15 cellular contexts compared by ENCODE assay signal in the genomic region with DNA sequence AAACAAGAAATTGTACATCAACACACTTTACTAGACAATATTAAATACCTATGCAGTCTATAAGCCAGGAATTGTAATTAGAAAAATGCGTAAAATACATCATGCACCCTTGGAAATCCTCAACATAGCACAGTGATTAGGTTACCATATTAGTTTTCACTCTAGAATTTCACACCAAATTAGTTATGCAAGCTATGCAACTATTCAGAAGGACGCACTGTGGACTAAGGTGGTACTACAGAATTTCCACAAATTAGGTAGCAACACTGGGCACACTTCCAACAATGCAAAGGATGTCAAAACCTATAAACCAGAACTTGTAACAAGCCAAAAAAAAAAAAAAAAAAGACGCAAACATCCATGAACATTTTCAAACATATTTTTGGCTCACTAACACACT.
DNase-seq lines count a peak whose midpoint lies in the region; ATAC-seq and TF ChIP-seq lines count a peak whose summit lies in the region.
"Had no signal": no experiment of that assay in that cellular context is flagged by ENCODE, and none has a peak within 500 bp of the region (broad histone marks: within the 10 kb centered on the region; RNA-seq: fewer than 3 reads in every experiment).

No MANE protein-coding gene starts in this region.

- H3K9me3 Mint-ChIP-seq in activated T-cell treated with anti-CD3 and anti-CD28 coated beads, Interleukin-2, amount 50 U/mL, for 4 hours, result no peaks in the 10 kb centered on the region
- H3K9me3 Mint-ChIP-seq: activated CD4-positive, alpha-beta memory T cell treated with anti-CD3 and anti-CD28 coated beads for 36 hours; activated naive CD8-positive, alpha-beta T cell treated with anti-CD3 and anti-CD28 coated beads, Interleukin-2, amount 50 U/mL, for 24 hours; stimulated activated naive B cell treated with anti-CD40 and anti-IgM and Interleukin-4, amounts not matched to agents 10 μg/mL and 1 μg/mL and 100 μg/mL, for 72 hours had no signal

- TF ChIP-seq EP300 in SK-N-SH (IDR thresholded peaks at IDR 0.05; ENCODE audit: borderline replicate concordance in 1 of 2, low read depth in 1 of 2, low read length in 1 of 2) (no peak), upper lobe of left lung (IDR thresholded peaks at IDR 0.05) (no peak)

- DNase-seq in COR-L47 (lab: John Stamatoyannopoulos, UW) (peak; percentile 19), SK-N-SH (peak; percentile 5), fibroblast of villous mesenchyme (ENCODE audit: low read depth) (peak; percentile 17), NCI-H1436 (lab: John Stamatoyannopoulos, UW) (no peak), upper lobe of left lung (no peak)
- DNase-seq in activated T-cell treated with anti-CD3 and anti-CD28 coated beads, Interleukin-2, amount 50 U/mL, for 4 hours, result no peak
- DNase-seq in activated CD4-positive, alpha-beta T cell treated with anti-CD3 and anti-CD28 coated beads for 4 hours, result no peak
- DNase-seq: activated CD4-positive, alpha-beta memory T cell treated with anti-CD3 and anti-CD28 coated beads for 36 hours; activated naive CD8-positive, alpha-beta T cell treated with anti-CD3 and anti-CD28 coated beads, Interleukin-2, amount 50 U/mL, for 24 hours; gastrocnemius medialis; GOT3; NCI-H1436 treated with DMSO at 0.1 percent for 48 hours; stimulated activated naive B cell treated with anti-CD40 and anti-IgM and Interleukin-4, amounts not matched to agents 10 μg/mL and 1 μg/mL and 100 μg/mL, for 72 hours had no signal

- H3K36me3 Mint-ChIP-seq in activated T-cell treated with anti-CD3 and anti-CD28 coated beads, Interleukin-2, amount 50 U/mL, for 4 hours (ENCODE audit: insufficient read depth), result peaks cover 2% of the 10 kb centered on the region

- no peak for ATAC-seq in activated T-cell treated with anti-CD3 and anti-CD28 coated beads, Interleukin-2, amount 50 U/mL, for 4 hours
- ATAC-seq in upper lobe of left lung (ENCODE audit: low FRiP score in 2 of 2), result no peak
- ATAC-seq: activated naive CD8-positive, alpha-beta T cell treated with anti-CD3 and anti-CD28 coated beads, Interleukin-2, amount 50 U/mL, for 24 hours; gastrocnemius medialis had no signal

- peaks cover 16% of the 10 kb centered on the region; the same call in 1 of the 2 replicates for H4K20me1 ChIP-seq in SK-N-SH (ENCODE audit: insufficient read depth)

- H3K9me3 ChIP-seq in HEK293 (ENCODE audit: control insufficient read depth, insufficient read depth, low read depth, low read length), result 0 out of 2 replicates have a peak, but pooled peaks cover 2% of the 10 kb centered on the region
- no peaks in the 10 kb centered on the region for H3K9me3 ChIP-seq in SK-N-SH
- no peaks in the 10 kb centered on the region for H3K9me3 ChIP-seq in upper lobe of left lung
- H3K9me3 ChIP-seq: gastrocnemius medialis had no signal

- no peak overlapping the region for H3K4me3 Mint-ChIP-seq in activated T-cell treated with anti-CD3 and anti-CD28 coated beads, Interleukin-2, amount 50 U/mL, for 4 hours
- H3K4me3 Mint-ChIP-seq: activated CD4-positive, alpha-beta memory T cell treated with anti-CD3 and anti-CD28 coated beads for 36 hours; activated naive CD8-positive, alpha-beta T cell treated with anti-CD3 and anti-CD28 coated beads, Interleukin-2, amount 50 U/mL, for 24 hours; stimulated activated naive B cell treated with anti-CD40 and anti-IgM and Interleukin-4, amounts not matched to agents 10 μg/mL and 1 μg/mL and 100 μg/mL, for 72 hours had no signal

- H3K79me2 ChIP-seq in SK-N-SH (ENCODE audit: insufficient read depth), result peaks cover 11% of the 10 kb centered on the region; the same call in 1 of the 2 replicates

- H3K27ac ChIP-seq in HEK293 (ENCODE audit: extremely low read depth, low read depth, low read length) (no peak overlapping the region), SK-N-SH (ENCODE audit: low read depth in 2 of 2, low read length in 1 of 2) (no peak overlapping the region), upper lobe of left lung (no peak overlapping the region)
- H3K27ac ChIP-seq: SK-N-MC had no signal

- no peak for TF ChIP-seq RAD21 in SK-N-SH (IDR thresholded peaks at IDR 0.05; ENCODE audit: low read length)

- TF ChIP-seq POLR2A in upper lobe of left lung (IDR thresholded peaks at IDR 0.05), result no peak

- no peak overlapping the region for H3K4me3 ChIP-seq in HEK293 (ENCODE audit: low read depth, low read length)
- no peak overlapping the region for H3K4me3 ChIP-seq in SK-N-SH (ENCODE audit: low read depth in 2 of 2, low read length in 1 of 2)
- no peak overlapping the region for H3K4me3 ChIP-seq in fibroblast of villous mesenchyme (ENCODE audit: low read depth, low read length)
- no peak overlapping the region for H3K4me3 ChIP-seq in upper lobe of left lung
- H3K4me3 ChIP-seq: gastrocnemius medialis, SK-N-MC had no signal

- H3F3A ChIP-seq in SK-N-SH (replicated peaks; ENCODE audit: insufficient read depth), result peaks cover 7% of the 10 kb centered on the region

- H3K4me2 ChIP-seq in SK-N-SH, result no peak overlapping the region

- H3K4me1 Mint-ChIP-seq in activated T-cell treated with anti-CD3 and anti-CD28 coated beads, Interleukin-2, amount 50 U/mL, for 4 hours (ENCODE audit: low read depth), result peaks cover 2% of the 10 kb centered on the region
- H3K4me1 Mint-ChIP-seq: activated naive CD8-positive, alpha-beta T cell treated with anti-CD3 and anti-CD28 coated beads, Interleukin-2, amount 50 U/mL, for 24 hours had no signal

- no peak for TF ChIP-seq CTCF in HEK293 (tag by site-specific recombination; IDR thresholded peaks at IDR 0.05)
- peak; percentile 30 for TF ChIP-seq CTCF in SK-N-SH (IDR thresholded peaks at IDR 0.05)
- no peak for TF ChIP-seq CTCF in fibroblast of villous mesenchyme (IDR thresholded peaks at IDR 0.05; ENCODE audit: insufficient read depth, low read depth, low read length)
- TF ChIP-seq CTCF in upper lobe of left lung (IDR thresholded peaks at IDR 0.05), result peak in 1 of 6 experiments; percentile 7

- 87% methylated on average over 3 of the region's 3 CpGs for WGBS in SK-N-SH (ENCODE audit: low lambda C conversion rate)
- WGBS in upper lobe of left lung, 2 donors, result 66 to 87% methylated on average over 3 of the region's 3 CpGs

- H3K9ac ChIP-seq in SK-N-SH, result no peak overlapping the region

- H3K36me3 ChIP-seq in HEK293 (ENCODE audit: control insufficient read depth in 2 of 2, insufficient read depth in 1 of 2, low read length in 2 of 2) (peaks cover 4 to 14% of the 10 kb centered on the region in 2 experiments), SK-N-SH (replicated peaks in 1 of 2; ENCODE audit: control insufficient read depth in 1 of 2, insufficient read depth in 2 of 2, low read length in 1 of 2) (peaks cover 18 to 22% of the 10 kb centered on the region in 2 experiments), upper lobe of left lung (peaks cover 0 to under 1% (median 0%) of the 10 kb centered on the region in 4 donors)
- H3K36me3 ChIP-seq: gastrocnemius medialis had no signal

- POLR2A ChIA-PET in HEK293 (lab: Yijun Ruan, JAX), result no interaction called here
- POLR2A ChIA-PET in SK-N-SH (lab: Yijun Ruan, JAX), result no interaction called here

- no peak overlapping the region for H2AFZ ChIP-seq in SK-N-SH (ENCODE audit: low read depth)

- H3K27me3 ChIP-seq in SK-N-SH (ENCODE audit: insufficient read depth) (no peaks in the 10 kb centered on the region), upper lobe of left lung (no peaks in the 10 kb centered on the region)
- H3K27me3 ChIP-seq: gastrocnemius medialis had no signal

- H3K9me2 ChIP-seq in SK-N-SH, result no peaks in the 10 kb centered on the region

- CTCF ChIA-PET in HEK293 (lab: Yijun Ruan, JAX) (interaction anchor here (0.6 kb wide), 1 partner anchor 278 kb away, joined by 4 read pairs; no protein-coding TSS in a partner anchor), SK-N-SH (lab: Yijun Ruan, JAX) (no interaction called here)

- no peaks in the 10 kb centered on the region for H3K27me3 Mint-ChIP-seq in activated T-cell treated with anti-CD3 and anti-CD28 coated beads, Interleukin-2, amount 50 U/mL, for 4 hours (ENCODE audit: low read depth)
- H3K27me3 Mint-ChIP-seq: activated CD4-positive, alpha-beta memory T cell treated with anti-CD3 and anti-CD28 coated beads for 36 hours; activated naive CD8-positive, alpha-beta T cell treated with anti-CD3 and anti-CD28 coated beads, Interleukin-2, amount 50 U/mL, for 24 hours; stimulated activated naive B cell treated with anti-CD40 and anti-IgM and Interleukin-4, amounts not matched to agents 10 μg/mL and 1 μg/mL and 100 μg/mL, for 72 hours had no signal

- peaks cover 3% of the 10 kb centered on the region; the same call in 1 of the 2 replicates for H3K4me1 ChIP-seq in HEK293 (ENCODE audit: control insufficient read depth, insufficient read depth, low read length)
- no peaks in the 10 kb centered on the region; a peak in 1 of 4 replicates for H3K4me1 ChIP-seq in SK-N-SH (ENCODE audit: control insufficient read depth in 1 of 2, insufficient read depth in 2 of 2, low read depth in 1 of 2, low read length in 1 of 2)
- H3K4me1 ChIP-seq in upper lobe of left lung, result no peaks in the 10 kb centered on the region

TF ChIP-seq in HEK293, 187 proteins besides CTCF, POLR2A, EP300 and RAD21 (continues in another document):
- TF ChIP-seq, protein P1, sequence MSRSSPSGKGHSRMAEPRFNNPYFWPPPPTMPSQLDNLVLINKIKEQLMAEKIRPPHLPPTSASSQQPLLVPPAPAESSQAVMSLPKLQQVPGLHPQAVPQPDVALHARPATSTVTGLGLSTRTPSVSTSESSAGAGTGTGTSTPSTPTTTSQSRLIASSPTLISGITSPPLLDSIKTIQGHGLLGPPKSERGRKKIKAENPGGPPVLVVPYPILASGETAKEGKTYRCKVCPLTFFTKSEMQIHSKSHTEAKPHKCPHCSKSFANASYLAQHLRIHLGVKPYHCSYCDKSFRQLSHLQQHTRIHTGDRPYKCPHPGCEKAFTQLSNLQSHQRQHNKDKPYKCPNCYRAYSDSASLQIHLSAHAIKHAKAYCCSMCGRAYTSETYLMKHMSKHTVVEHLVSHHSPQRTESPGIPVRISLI (tag by site-specific recombination; IDR thresholded peaks at IDR 0.05), result 0 out of 2 replicates have a peak, but pooled peaks have one; percentile 40

TF ChIP-seq in SK-N-SH, 30 proteins besides CTCF, POLR2A, EP300 and RAD21 (continues in another document):
- TF ChIP-seq EZH2phosphoT487 (IDR thresholded peaks at IDR 0.05; ENCODE audit: borderline replicate concordance, low read depth) (no peak), NRF1 (IDR thresholded peaks at IDR 0.05; ENCODE audit: low read depth, low read length) (no peak), RFX5 (IDR thresholded peaks at IDR 0.05; ENCODE audit: low read length) (no peak), GABPA (IDR thresholded peaks at IDR 0.05; ENCODE audit: low read depth) (no peak), FOSL2 (IDR thresholded peaks at IDR 0.05; ENCODE audit: borderline replicate concordance, low read depth) (no peak)

Comparison
In these comparisons a context has a peak if more than half of its experiments do, and no peak if none do; other contexts are left out.
1. DNase-seq: peak in COR-L47 (single experiment), SK-N-SH (single experiment) and fibroblast of villous mesenchyme (single experiment); none in NCI-H1436 (single experiment), activated T-cell treated with anti-CD3 and anti-CD28 coated beads, Interleukin-2, amount 50 U/mL, for 4 hours (single experiment), upper lobe of left lung (0 of 2) and activated CD4-positive, alpha-beta T cell treated with anti-CD3 and anti-CD28 coated beads for 4 hours (0 of 2).